ENCODE assay signal across 22 cellular contexts in the genomic region with DNA sequence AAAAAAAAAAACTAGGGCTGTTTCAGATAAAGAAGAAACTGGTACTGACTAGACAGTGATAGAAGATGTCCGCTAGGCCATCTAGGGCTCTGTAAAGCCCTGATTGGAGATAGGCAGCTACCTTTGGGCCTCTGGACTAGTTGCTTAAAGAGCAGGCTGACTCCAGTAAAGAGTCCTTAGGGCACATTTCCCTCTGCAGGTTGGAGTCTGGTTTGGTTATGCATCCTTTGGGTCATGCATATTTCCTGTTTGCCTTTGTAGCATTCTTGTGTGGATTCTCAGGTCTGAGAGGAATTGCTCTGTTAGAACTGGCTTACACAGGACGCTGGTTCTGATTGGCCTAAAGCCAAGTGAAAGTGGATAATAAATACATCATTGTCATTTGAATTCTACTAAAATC.
DNase-seq lines count a peak whose midpoint lies in the region; ATAC-seq and TF ChIP-seq lines count a peak whose summit lies in the region.
"Had no signal": no experiment of that assay in that cellular context is flagged by ENCODE, and none has a peak within 500 bp of the region (broad histone marks: within the 10 kb centered on the region; RNA-seq: fewer than 3 reads in every experiment).

No MANE protein-coding gene starts in this region.

- DNase-seq in ELF-1 (ENCODE audit: low read depth, low spot score) (peak; percentile 23), NCI-H226 (peak; percentile 35), caudate nucleus (lab: John Stamatoyannopoulos, UW) (no peak), kidney tubule cell (ENCODE audit: low spot score) (peak; percentile 16), heart left ventricle (no peak), H4 (ENCODE audit: low spot score) (no peak), Right ventricle myocardium inferior (ENCODE audit: missing footprints) (no peak)
- DNase-seq: 8988T; ACHN; AML-193; BE2C; Calu3; CD4-positive, alpha-beta memory T cell; COR-L47; DMS53; DMS79 treated with DMSO at 0.1 percent for 48 hours; GM23248; H9 had no signal

- peaks cover 0 to 4% (median 0%) of the 10 kb centered on the region in 12 donors for H3K4me1 ChIP-seq in heart left ventricle
- H3K4me1 ChIP-seq: A549, BE2C had no signal

- TF ChIP-seq CTCF in heart left ventricle (IDR thresholded peaks at IDR 0.05), result no peak

- intact Hi-C loops in heart left ventricle (cut with DNase I), result no loop called here
- intact Hi-C loops in Right ventricle myocardium inferior (cut with DNase I), result no loop called here

- H3K36me3 ChIP-seq in heart left ventricle, result no peaks in the 10 kb centered on the region
- H3K36me3 ChIP-seq: BE2C; BLaER1 treated with 17β-estradiol and CSF1 and Interleukin-3, amounts not matched to agents 10 nM and 100 nM had no signal

- no peaks in the 10 kb centered on the region for H3K9me3 ChIP-seq in heart left ventricle
- H3K9me3 ChIP-seq: A549; BE2C; BLaER1 treated with 17β-estradiol and CSF1 and Interleukin-3, amounts not matched to agents 10 nM and 100 nM had no signal

- no peak for TF ChIP-seq POLR2A in heart left ventricle (IDR thresholded peaks at IDR 0.05)

- H3K27ac ChIP-seq in caudate nucleus (ENCODE audit: low read depth, low read length), result peak overlapping the region; percentile 22
- no peak overlapping the region for H3K27ac ChIP-seq in heart left ventricle
- H3K27ac ChIP-seq: A549, GM23248 had no signal

- no peak overlapping the region for H3K4me3 ChIP-seq in heart left ventricle
- H3K4me3 ChIP-seq: A549; BLaER1 treated with 17β-estradiol and CSF1 and Interleukin-3, amounts not matched to agents 10 nM and 100 nM; GM23248 had no signal

- ATAC-seq in heart left ventricle (no peak), GM19397 (IDR thresholded peaks at IDR 0.05; ENCODE audit: unreplicated experiment) (no peak), Right ventricle myocardium inferior (no peak)
- ATAC-seq: A549, HCT116 had no signal

- WGBS in heart left ventricle, 4 donors, result 61 to 66% (median 64%) methylated on average over 2 of the region's 2 CpGs

- H3K27me3 ChIP-seq in heart left ventricle, result no peaks in the 10 kb centered on the region
- H3K27me3 ChIP-seq: BE2C; BLaER1 treated with 17β-estradiol and CSF1 and Interleukin-3, amounts not matched to agents 10 nM and 100 nM had no signal

Comparison
In these comparisons a context has a peak if more than half of its experiments do, and no peak if none do; other contexts are left out.
1. DNase-seq: peak in ELF-1 (single experiment), NCI-H226 (single experiment) and kidney tubule cell (single experiment); none in caudate nucleus (0 of 61), heart left ventricle (0 of 5), H4 (single experiment) and Right ventricle myocardium inferior (single experiment).